In genomic region chr2:10564876-10565425, GRCh38 we compare ENCODE assay signal across 15 cellular contexts.
"Had no signal": no experiment of that assay in that cellular context is flagged by ENCODE, and none has a peak within 500 bp of the region (broad histone marks: within the 10 kb centered on the region; RNA-seq: fewer than 3 reads in every experiment).

No MANE protein-coding gene starts in this region.

- H3K4me1 ChIP-seq: gastrocnemius medialis had no signal

- H3K4me3 ChIP-seq: coronary artery, gastrocnemius medialis had no signal

- H3K27me3 Mint-ChIP-seq: naive B cell; stimulated activated naive B cell treated with anti-CD40 and anti-IgM and Interleukin-4, amounts not matched to agents 10 μg/mL and 1 μg/mL and 100 μg/mL, for 72 hours; type B pancreatic cell had no signal

- H3K9me3 Mint-ChIP-seq: naive B cell; stimulated activated naive B cell treated with anti-CD40 and anti-IgM and Interleukin-4, amounts not matched to agents 10 μg/mL and 1 μg/mL and 100 μg/mL, for 72 hours; type B pancreatic cell had no signal

- H3K27ac Mint-ChIP-seq: naive B cell; stimulated activated naive B cell treated with anti-CD40 and anti-IgM and Interleukin-4, amounts not matched to agents 10 μg/mL and 1 μg/mL and 100 μg/mL, for 72 hours; type B pancreatic cell had no signal

- ATAC-seq: gastrocnemius medialis; left ventricle myocardium superior; right cardiac atrium; stimulated activated naive B cell treated with anti-CD40 and anti-IgM and Interleukin-4, amounts not matched to agents 10 μg/mL and 1 μg/mL and 100 μg/mL, for 72 hours had no signal

- H3K4me1 Mint-ChIP-seq: naive B cell; stimulated activated naive B cell treated with anti-CD40 and anti-IgM and Interleukin-4, amounts not matched to agents 10 μg/mL and 1 μg/mL and 100 μg/mL, for 72 hours had no signal

- H3K4me3 Mint-ChIP-seq: naive B cell; stimulated activated naive B cell treated with anti-CD40 and anti-IgM and Interleukin-4, amounts not matched to agents 10 μg/mL and 1 μg/mL and 100 μg/mL, for 72 hours; type B pancreatic cell had no signal

- H3K27me3 ChIP-seq: gastrocnemius medialis, neutrophil had no signal

- H3K27ac ChIP-seq: coronary artery, gastrocnemius medialis, neutrophil had no signal

- H3K9me3 ChIP-seq: gastrocnemius medialis, neutrophil had no signal

- DNase-seq: activated CD4-positive, alpha-beta T cell treated with anti-CD3 and anti-CD28 coated beads, Interleukin-2, amount 50 U/mL, for 1 hour; activated naive CD4-positive, alpha-beta T cell; aorta; effector CD4-positive, alpha-beta T cell; gastrocnemius medialis; kidney; left ventricle myocardium superior; naive B cell; posterior cingulate gyrus; right cardiac atrium; stimulated activated CD4-positive, alpha-beta T cell treated with anti-CD3 and anti-CD28 coated beads, Interleukin-1b, Interleukin-23, amount 100 ng/mL, for 48 hours; stimulated activated naive B cell treated with anti-CD40 and anti-IgM and Interleukin-4, amounts not matched to agents 10 μg/mL and 1 μg/mL and 100 μg/mL, for 72 hours had no signal
